In the genomic region with DNA sequence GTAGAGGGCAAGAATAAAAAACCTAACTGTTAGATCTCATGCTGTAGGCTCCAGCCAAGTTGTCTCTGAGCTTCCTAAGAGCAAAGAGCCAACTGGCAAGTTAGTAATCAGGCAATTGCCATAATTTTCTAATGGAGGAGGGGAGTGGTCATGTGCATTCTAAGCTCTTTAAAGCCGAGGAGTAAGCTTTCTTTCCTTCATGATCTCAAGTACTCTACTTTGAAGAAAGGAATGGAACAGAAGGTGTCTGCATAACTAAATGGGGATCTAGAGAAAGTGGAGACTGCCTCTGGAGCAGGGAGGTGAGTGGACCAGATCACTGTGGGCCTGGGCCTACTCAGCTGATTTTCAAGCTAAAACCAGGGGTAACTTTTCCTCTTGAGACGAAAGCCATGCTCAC, we compare ENCODE assay signal across 1 cellular context.
TF ChIP-seq lines count a peak whose summit lies in the region.

No MANE protein-coding gene starts in this region.

TF ChIP-seq in GM12878, 131 proteins besides CTCF, POLR2A, EP300 and RAD21 (continued from another document):
- TF ChIP-seq, protein P1, sequence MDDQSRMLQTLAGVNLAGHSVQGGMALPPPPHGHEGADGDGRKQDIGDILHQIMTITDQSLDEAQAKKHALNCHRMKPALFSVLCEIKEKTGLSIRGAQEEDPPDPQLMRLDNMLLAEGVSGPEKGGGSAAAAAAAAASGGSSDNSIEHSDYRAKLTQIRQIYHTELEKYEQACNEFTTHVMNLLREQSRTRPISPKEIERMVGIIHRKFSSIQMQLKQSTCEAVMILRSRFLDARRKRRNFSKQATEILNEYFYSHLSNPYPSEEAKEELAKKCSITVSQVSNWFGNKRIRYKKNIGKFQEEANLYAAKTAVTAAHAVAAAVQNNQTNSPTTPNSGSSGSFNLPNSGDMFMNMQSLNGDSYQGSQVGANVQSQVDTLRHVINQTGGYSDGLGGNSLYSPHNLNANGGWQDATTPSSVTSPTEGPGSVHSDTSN (IDR thresholded peaks at IDR 0.05; ENCODE audit: insufficient replicate concordance, low read depth, low read length): no peak
- TF ChIP-seq, protein P2, sequence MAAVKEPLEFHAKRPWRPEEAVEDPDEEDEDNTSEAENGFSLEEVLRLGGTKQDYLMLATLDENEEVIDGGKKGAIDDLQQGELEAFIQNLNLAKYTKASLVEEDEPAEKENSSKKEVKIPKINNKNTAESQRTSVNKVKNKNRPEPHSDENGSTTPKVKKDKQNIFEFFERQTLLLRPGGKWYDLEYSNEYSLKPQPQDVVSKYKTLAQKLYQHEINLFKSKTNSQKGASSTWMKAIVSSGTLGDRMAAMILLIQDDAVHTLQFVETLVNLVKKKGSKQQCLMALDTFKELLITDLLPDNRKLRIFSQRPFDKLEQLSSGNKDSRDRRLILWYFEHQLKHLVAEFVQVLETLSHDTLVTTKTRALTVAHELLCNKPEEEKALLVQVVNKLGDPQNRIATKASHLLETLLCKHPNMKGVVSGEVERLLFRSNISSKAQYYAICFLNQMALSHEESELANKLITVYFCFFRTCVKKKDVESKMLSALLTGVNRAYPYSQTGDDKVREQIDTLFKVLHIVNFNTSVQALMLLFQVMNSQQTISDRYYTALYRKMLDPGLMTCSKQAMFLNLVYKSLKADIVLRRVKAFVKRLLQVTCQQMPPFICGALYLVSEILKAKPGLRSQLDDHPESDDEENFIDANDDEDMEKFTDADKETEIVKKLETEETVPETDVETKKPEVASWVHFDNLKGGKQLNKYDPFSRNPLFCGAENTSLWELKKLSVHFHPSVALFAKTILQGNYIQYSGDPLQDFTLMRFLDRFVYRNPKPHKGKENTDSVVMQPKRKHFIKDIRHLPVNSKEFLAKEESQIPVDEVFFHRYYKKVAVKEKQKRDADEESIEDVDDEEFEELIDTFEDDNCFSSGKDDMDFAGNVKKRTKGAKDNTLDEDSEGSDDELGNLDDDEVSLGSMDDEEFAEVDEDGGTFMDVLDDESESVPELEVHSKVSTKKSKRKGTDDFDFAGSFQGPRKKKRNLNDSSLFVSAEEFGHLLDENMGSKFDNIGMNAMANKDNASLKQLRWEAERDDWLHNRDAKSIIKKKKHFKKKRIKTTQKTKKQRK (IDR thresholded peaks at IDR 0.05; ENCODE audit: low read depth, low read length): no peak
- TF ChIP-seq, protein P3, sequence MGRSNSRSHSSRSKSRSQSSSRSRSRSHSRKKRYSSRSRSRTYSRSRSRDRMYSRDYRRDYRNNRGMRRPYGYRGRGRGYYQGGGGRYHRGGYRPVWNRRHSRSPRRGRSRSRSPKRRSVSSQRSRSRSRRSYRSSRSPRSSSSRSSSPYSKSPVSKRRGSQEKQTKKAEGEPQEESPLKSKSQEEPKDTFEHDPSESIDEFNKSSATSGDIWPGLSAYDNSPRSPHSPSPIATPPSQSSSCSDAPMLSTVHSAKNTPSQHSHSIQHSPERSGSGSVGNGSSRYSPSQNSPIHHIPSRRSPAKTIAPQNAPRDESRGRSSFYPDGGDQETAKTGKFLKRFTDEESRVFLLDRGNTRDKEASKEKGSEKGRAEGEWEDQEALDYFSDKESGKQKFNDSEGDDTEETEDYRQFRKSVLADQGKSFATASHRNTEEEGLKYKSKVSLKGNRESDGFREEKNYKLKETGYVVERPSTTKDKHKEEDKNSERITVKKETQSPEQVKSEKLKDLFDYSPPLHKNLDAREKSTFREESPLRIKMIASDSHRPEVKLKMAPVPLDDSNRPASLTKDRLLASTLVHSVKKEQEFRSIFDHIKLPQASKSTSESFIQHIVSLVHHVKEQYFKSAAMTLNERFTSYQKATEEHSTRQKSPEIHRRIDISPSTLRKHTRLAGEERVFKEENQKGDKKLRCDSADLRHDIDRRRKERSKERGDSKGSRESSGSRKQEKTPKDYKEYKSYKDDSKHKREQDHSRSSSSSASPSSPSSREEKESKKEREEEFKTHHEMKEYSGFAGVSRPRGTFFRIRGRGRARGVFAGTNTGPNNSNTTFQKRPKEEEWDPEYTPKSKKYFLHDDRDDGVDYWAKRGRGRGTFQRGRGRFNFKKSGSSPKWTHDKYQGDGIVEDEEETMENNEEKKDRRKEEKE (IDR thresholded peaks at IDR 0.05): no peak
- TF ChIP-seq PML (IDR thresholded peaks at IDR 0.05; ENCODE audit: low read length): no peak
- TF ChIP-seq RAD51 (IDR thresholded peaks at IDR 0.05): no peak
- no peak for TF ChIP-seq FOS (IDR thresholded peaks at IDR 0.05; ENCODE audit: borderline replicate concordance, extremely low read depth, insufficient read length)
- no peak for TF ChIP-seq TCF3 (IDR thresholded peaks at IDR 0.05; ENCODE audit: borderline replicate concordance, insufficient read depth, low read depth, low read length)
- TF ChIP-seq, protein P4, sequence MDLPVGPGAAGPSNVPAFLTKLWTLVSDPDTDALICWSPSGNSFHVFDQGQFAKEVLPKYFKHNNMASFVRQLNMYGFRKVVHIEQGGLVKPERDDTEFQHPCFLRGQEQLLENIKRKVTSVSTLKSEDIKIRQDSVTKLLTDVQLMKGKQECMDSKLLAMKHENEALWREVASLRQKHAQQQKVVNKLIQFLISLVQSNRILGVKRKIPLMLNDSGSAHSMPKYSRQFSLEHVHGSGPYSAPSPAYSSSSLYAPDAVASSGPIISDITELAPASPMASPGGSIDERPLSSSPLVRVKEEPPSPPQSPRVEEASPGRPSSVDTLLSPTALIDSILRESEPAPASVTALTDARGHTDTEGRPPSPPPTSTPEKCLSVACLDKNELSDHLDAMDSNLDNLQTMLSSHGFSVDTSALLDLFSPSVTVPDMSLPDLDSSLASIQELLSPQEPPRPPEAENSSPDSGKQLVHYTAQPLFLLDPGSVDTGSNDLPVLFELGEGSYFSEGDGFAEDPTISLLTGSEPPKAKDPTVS (IDR thresholded peaks at IDR 0.05; ENCODE audit: low read depth, low read length): no peak
- TF ChIP-seq SMC3 (IDR thresholded peaks at IDR 0.05; ENCODE audit: borderline replicate concordance, low read length): no peak
